In the genomic region with DNA sequence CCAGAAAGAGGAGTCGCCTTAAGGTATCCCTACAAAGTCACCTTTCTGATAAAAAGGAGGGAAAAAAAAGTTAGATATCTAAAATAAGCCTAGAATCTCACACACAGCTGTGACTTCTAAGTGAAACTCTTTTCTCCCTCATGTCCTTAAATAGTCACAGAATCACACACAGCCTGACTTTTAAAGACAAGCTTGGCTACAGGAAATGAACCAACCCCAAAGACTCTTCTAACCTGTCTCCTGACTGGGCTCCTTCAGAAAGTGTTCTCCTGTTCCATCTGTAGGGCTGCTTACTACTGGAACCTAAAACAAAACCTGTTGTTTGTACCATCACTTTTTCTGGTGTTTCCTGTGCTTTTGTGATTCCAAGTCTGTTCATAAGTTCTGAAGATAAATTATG, we compare ENCODE assay signal across 25 cellular contexts.
"Had no signal": no experiment of that assay in that cellular context is flagged by ENCODE, and none has a peak within 500 bp of the region (broad histone marks: within the 10 kb centered on the region; RNA-seq: fewer than 3 reads in every experiment).

No MANE protein-coding gene starts in this region.

- H3K36me3 Mint-ChIP-seq: IgD-negative memory B cell had no signal

- H3K4me1 Mint-ChIP-seq: activated B cell treated with CpG ODN at 0.5 μM for 24 hours, IgD-negative memory B cell had no signal

- DNase-seq: activated B cell treated with CpG ODN at 0.5 μM for 24 hours; activated CD4-positive, alpha-beta T cell treated with anti-CD3 and anti-CD28 coated beads for 1 hour; activated CD8-positive, alpha-beta memory T cell treated with anti-CD3 and anti-CD28 coated beads for 24 hours; activated gamma-delta T cell; activated naive CD4-positive, alpha-beta T cell treated with anti-CD3 and anti-CD28 coated beads for 36 hours; activated T-cell treated with anti-CD3 and anti-CD28 coated beads, Interleukin-2, amount 50 U/mL, for 4 hours; adrenal gland; caudate nucleus; MV-4-11; NCI-H1105; NCI-H1436; NCI-H1694 treated with DMSO at 0.1 percent for 48 hours; NCI-H2029 treated with DMSO at 0.1 percent for 48 hours; NCI-H345; NCI-H510A; NCI-H526 treated with DMSO at 0.1 percent for 48 hours; NCI-H82; Peyer's patch; SHP77; SW 1271 had no signal

- H3K27ac Mint-ChIP-seq: activated B cell treated with CpG ODN at 0.5 μM for 24 hours; activated naive CD4-positive, alpha-beta T cell treated with anti-CD3 and anti-CD28 coated beads for 36 hours; activated naive CD8-positive, alpha-beta T cell; IgD-negative memory B cell had no signal

- ATAC-seq: activated T-cell treated with anti-CD3 and anti-CD28 coated beads, Interleukin-2, amount 50 U/mL, for 4 hours; SK-N-SH treated with all-trans-retinoic acid at 6 μM for 48 hours had no signal

- H3K4me3 ChIP-seq: adrenal gland, breast epithelium, Peyer's patch, SJSA1 had no signal

- H3K4me3 Mint-ChIP-seq: activated B cell treated with CpG ODN at 0.5 μM for 24 hours; activated naive CD4-positive, alpha-beta T cell treated with anti-CD3 and anti-CD28 coated beads for 36 hours; activated naive CD8-positive, alpha-beta T cell; activated T-cell treated with anti-CD3 and anti-CD28 coated beads, Interleukin-2, amount 50 U/mL, for 4 hours; IgD-negative memory B cell had no signal

- H3K27me3 Mint-ChIP-seq: activated naive CD8-positive, alpha-beta T cell had no signal

- H3K9me3 Mint-ChIP-seq: activated B cell treated with CpG ODN at 0.5 μM for 24 hours; activated naive CD4-positive, alpha-beta T cell treated with anti-CD3 and anti-CD28 coated beads for 36 hours; activated T-cell treated with anti-CD3 and anti-CD28 coated beads, Interleukin-2, amount 50 U/mL, for 4 hours; IgD-negative memory B cell had no signal
